ENCODE assay signal across 12 cellular contexts in genomic region chr4:68691186-68691585, GRCh38. TPM values are rescaled to one million over a fixed set of nuclear protein-coding genes. Genes with fewer than 3 reads are reported as not detected.
"Had no signal": no experiment of that assay in that cellular context is flagged by ENCODE, and none has a peak within 500 bp of the region (broad histone marks: within the 10 kb centered on the region; RNA-seq: fewer than 3 reads in every experiment).

No MANE protein-coding gene starts in this region.

- H3K4me1 ChIP-seq: HAP-1 had no signal

- H3K4me3 ChIP-seq: GM23248, GM23338, HAP-1 had no signal

- H3K27ac Mint-ChIP-seq: GM23338, HFFc6 had no signal

- DNase-seq: GM23248, GOT3, H7, H9, HCEC 1CT, HFFc6 had no signal

- H3K9me3 ChIP-seq: HAP-1 had no signal

- H3K4me3 Mint-ChIP-seq: GM23338, H9, HFFc6 had no signal

- ATAC-seq: GM23338, HCT116 had no signal

- H3K4me1 Mint-ChIP-seq: GM23338, H9 had no signal

- H3K4me2 ChIP-seq: GM23338 had no signal

- H3K36me3 ChIP-seq: HAP-1 had no signal

- FAIRE-seq: H1, H54 had no signal

- H3K27ac ChIP-seq: GM23248 had no signal

- H2AFZ ChIP-seq: GM23248, GM23338 had no signal

- H3K9ac ChIP-seq: GM23248 had no signal

RNA-seq across cellular contexts. Expression of gene UGT2B15, which starts 20.7 kb away (rescaled TPM):
- total RNA-seq: GM23248, GM23338, H1, H4, H7, H9, HFFc6 had no signal
- polyA plus RNA-seq: GM23248, GM23338, H1 had no signal
